ENCODE assay signal across 21 cellular contexts in genomic region chr18:48306838-48307237, GRCh38.
"Had no signal": no experiment of that assay in that cellular context is flagged by ENCODE, and none has a peak within 500 bp of the region (broad histone marks: within the 10 kb centered on the region; RNA-seq: fewer than 3 reads in every experiment).

No MANE protein-coding gene starts in this region.

- H3K4me1 ChIP-seq: pancreas had no signal

- H3K27me3 Mint-ChIP-seq: stimulated activated naive B cell treated with anti-CD40 and anti-IgM and Interleukin-4, amounts not matched to agents 10 μg/mL and 1 μg/mL and 100 μg/mL, for 72 hours had no signal

- ATAC-seq: activated CD4-positive, CD25-positive, alpha-beta regulatory T cell treated with anti-CD3 and anti-CD28 coated beads, Interleukin-2, amount 50 U/mL, for 24 hours; heart left ventricle; naive thymus-derived CD4-positive, alpha-beta T cell; pancreas; sciatic nerve; SK-N-SH treated with all-trans-retinoic acid at 6 μM for 48 hours; stimulated activated naive B cell treated with anti-CD40 and anti-IgM and Interleukin-4, amounts not matched to agents 10 μg/mL and 1 μg/mL and 100 μg/mL, for 72 hours; T-cell had no signal

- H3K9me3 Mint-ChIP-seq: activated CD4-positive, alpha-beta memory T cell treated with anti-CD3 and anti-CD28 coated beads, Interleukin-2, amount 10 ng/mL, durations not matched to agents 7 days and 5 days; activated CD4-positive, alpha-beta T cell treated with anti-CD3 and anti-CD28 coated beads, Interleukin-2, amount 10 ng/mL, durations not matched to agents 24 days and 14 days; activated naive CD4-positive, alpha-beta T cell treated with anti-CD3 and anti-CD28 coated beads, Interleukin-2, amount 10 ng/mL, durations not matched to agents 7 days and 5 days; dendritic cell treated with granulocyte-macrophage colony-stimulating factor and Interleukin-4, amounts not matched to agents 40 ng/mL and 50 ng/mL, for 4 days; naive thymus-derived CD4-positive, alpha-beta T cell; stimulated activated naive B cell treated with anti-CD40 and anti-IgM and Interleukin-4, amounts not matched to agents 10 μg/mL and 1 μg/mL and 100 μg/mL, for 72 hours; T-cell; T-helper 2 cell treated with Interferon-gamma antibody and Interleukin-4, amounts not matched to agents 5 μg/mL and 100 μg/mL, for 36 hours had no signal

- H3K27me3 ChIP-seq: cardiac muscle cell, heart left ventricle, pancreas had no signal

- DNase-seq: activated CD4-positive, alpha-beta memory T cell treated with anti-CD3 and anti-CD28 coated beads, Interleukin-2, amount 10 ng/mL, durations not matched to agents 7 days and 5 days; activated CD4-positive, alpha-beta T cell treated with anti-CD3 and anti-CD28 coated beads, Interleukin-2, amount 10 ng/mL, durations not matched to agents 24 days and 14 days; activated naive CD4-positive, alpha-beta T cell treated with anti-CD3 and anti-CD28 coated beads, Interleukin-2, amount 10 ng/mL, durations not matched to agents 7 days and 5 days; amygdala; effector CD4-positive, alpha-beta T cell; heart left ventricle; naive thymus-derived CD4-positive, alpha-beta T cell; pancreas; stimulated activated CD4-positive, alpha-beta T cell treated with anti-CD3 and anti-CD28 coated beads, Interleukin-2, amount 100 ng/mL, for 48 hours; stimulated activated CD8-positive, alpha-beta memory T cell treated with anti-CD3 and anti-CD28 coated beads, Interleukin-4, amount 100 ng/mL, for 48 hours; stimulated activated naive B cell treated with anti-CD40 and anti-IgM and Interleukin-4, amounts not matched to agents 10 μg/mL and 1 μg/mL and 100 μg/mL, for 72 hours; T-cell had no signal

- H3K27ac Mint-ChIP-seq: activated CD4-positive, alpha-beta memory T cell treated with anti-CD3 and anti-CD28 coated beads, Interleukin-2, amount 10 ng/mL, durations not matched to agents 7 days and 5 days; activated CD4-positive, alpha-beta T cell treated with anti-CD3 and anti-CD28 coated beads, Interleukin-2, amount 10 ng/mL, durations not matched to agents 24 days and 14 days; activated naive CD4-positive, alpha-beta T cell treated with anti-CD3 and anti-CD28 coated beads, Interleukin-2, amount 10 ng/mL, durations not matched to agents 7 days and 5 days; dendritic cell treated with granulocyte-macrophage colony-stimulating factor and Interleukin-4, amounts not matched to agents 40 ng/mL and 50 ng/mL, for 4 days; naive thymus-derived CD4-positive, alpha-beta T cell; stimulated activated naive B cell treated with anti-CD40 and anti-IgM and Interleukin-4, amounts not matched to agents 10 μg/mL and 1 μg/mL and 100 μg/mL, for 72 hours; T-cell; T-helper 2 cell treated with Interferon-gamma antibody and Interleukin-4, amounts not matched to agents 5 μg/mL and 100 μg/mL, for 36 hours had no signal

- H3K9me3 ChIP-seq: heart left ventricle, pancreas, thoracic aorta had no signal

- H3K27ac ChIP-seq: cardiac muscle cell, heart left ventricle, pancreas, thoracic aorta had no signal

- H3K4me3 ChIP-seq: cardiac muscle cell, heart left ventricle, lung, pancreas, smooth muscle cell, thoracic aorta had no signal

- H3K4me3 Mint-ChIP-seq: activated CD4-positive, alpha-beta memory T cell treated with anti-CD3 and anti-CD28 coated beads, Interleukin-2, amount 10 ng/mL, durations not matched to agents 7 days and 5 days; activated CD4-positive, alpha-beta T cell treated with anti-CD3 and anti-CD28 coated beads, Interleukin-2, amount 10 ng/mL, durations not matched to agents 24 days and 14 days; activated naive CD4-positive, alpha-beta T cell treated with anti-CD3 and anti-CD28 coated beads, Interleukin-2, amount 10 ng/mL, durations not matched to agents 7 days and 5 days; dendritic cell treated with granulocyte-macrophage colony-stimulating factor and Interleukin-4, amounts not matched to agents 40 ng/mL and 50 ng/mL, for 4 days; naive thymus-derived CD4-positive, alpha-beta T cell; stimulated activated naive B cell treated with anti-CD40 and anti-IgM and Interleukin-4, amounts not matched to agents 10 μg/mL and 1 μg/mL and 100 μg/mL, for 72 hours; T-cell; T-helper 2 cell treated with Interferon-gamma antibody and Interleukin-4, amounts not matched to agents 5 μg/mL and 100 μg/mL, for 36 hours had no signal

- H3K4me1 Mint-ChIP-seq: activated CD4-positive, alpha-beta memory T cell treated with anti-CD3 and anti-CD28 coated beads, Interleukin-2, amount 10 ng/mL, durations not matched to agents 7 days and 5 days; activated CD4-positive, alpha-beta T cell treated with anti-CD3 and anti-CD28 coated beads, Interleukin-2, amount 10 ng/mL, durations not matched to agents 24 days and 14 days; activated naive CD4-positive, alpha-beta T cell treated with anti-CD3 and anti-CD28 coated beads, Interleukin-2, amount 10 ng/mL, durations not matched to agents 7 days and 5 days; naive thymus-derived CD4-positive, alpha-beta T cell; stimulated activated naive B cell treated with anti-CD40 and anti-IgM and Interleukin-4, amounts not matched to agents 10 μg/mL and 1 μg/mL and 100 μg/mL, for 72 hours; T-cell had no signal

- H3K36me3 ChIP-seq: cardiac muscle cell, heart left ventricle, pancreas, thoracic aorta had no signal

- H3K36me3 Mint-ChIP-seq: activated naive CD4-positive, alpha-beta T cell treated with anti-CD3 and anti-CD28 coated beads, Interleukin-2, amount 10 ng/mL, durations not matched to agents 7 days and 5 days; naive thymus-derived CD4-positive, alpha-beta T cell; stimulated activated naive B cell treated with anti-CD40 and anti-IgM and Interleukin-4, amounts not matched to agents 10 μg/mL and 1 μg/mL and 100 μg/mL, for 72 hours; T-cell had no signal
